ENCODE assay signal across 9 cellular contexts in genomic region chr1:204754821-204755220, GRCh38.
"Had no signal": no experiment of that assay in that cellular context is flagged by ENCODE, and none has a peak within 500 bp of the region (broad histone marks: within the 10 kb centered on the region; RNA-seq: fewer than 3 reads in every experiment).

No MANE protein-coding gene starts in this region.

- H3K27ac Mint-ChIP-seq: HFFc6, IgD-negative memory B cell had no signal

- H3K4me1 ChIP-seq: HAP-1 had no signal

- H3K4me1 Mint-ChIP-seq: IgD-negative memory B cell had no signal

- ATAC-seq: HCT116, HepG2 had no signal

- H3K4me3 Mint-ChIP-seq: HFFc6, IgD-negative memory B cell had no signal

- H3K36me3 Mint-ChIP-seq: IgD-negative memory B cell had no signal

- H3K9me3 Mint-ChIP-seq: HFFc6, IgD-negative memory B cell had no signal

- DNase-seq: GM23248, GOT3, H7, HFFc6 had no signal

- H3K4me3 ChIP-seq: GM23248, HAP-1 had no signal

- H3K36me3 ChIP-seq: HAP-1 had no signal

- H3K27ac ChIP-seq: GM23248, HL-60 had no signal
